ENCODE assay signal across 28 cellular contexts in genomic region chr7:34083440-34083839, GRCh38.
"Had no signal": no experiment of that assay in that cellular context is flagged by ENCODE, and none has a peak within 500 bp of the region (broad histone marks: within the 10 kb centered on the region; RNA-seq: fewer than 3 reads in every experiment).

No MANE protein-coding gene starts in this region.

- H3K4me1 ChIP-seq: pancreas, prostate gland, right lobe of liver, sigmoid colon, stomach, suprapubic skin, tibial artery, transverse colon, upper lobe of right lung, uterus had no signal

- H3K9me3 ChIP-seq: neutrophil, pancreas, prostate gland, right lobe of liver, sigmoid colon, stomach, suprapubic skin, testis, tibial artery, transverse colon, upper lobe of right lung, uterus had no signal

- H3K4me3 ChIP-seq: pancreas, prostate gland, right lobe of liver, sigmoid colon, stomach, suprapubic skin, testis, tibial artery, transverse colon, upper lobe of right lung, uterus had no signal

- H3K4me3 Mint-ChIP-seq: naive thymus-derived CD8-positive, alpha-beta T cell; natural killer cell treated with Interleukin-12 subunit alpha and Interleukin-12 subunit beta and Interleukin-15 and Interleukin-18, amount 100 ng/mL, for 72 hours; nephron progenitor cell; neural crest cell; stimulated activated effector memory CD8-positive, alpha-beta T cell treated with anti-CD3 and anti-CD28 coated beads, Interleukin-12 subunit alpha, Interleukin-12 subunit beta, amount 100 ng/mL, for 72 hours; stimulated activated naive B cell treated with anti-CD40 and anti-IgM and Interleukin-4, amounts not matched to agents 10 μg/mL and 1 μg/mL and 100 μg/mL, for 72 hours; stimulated activated naive CD8-positive, alpha-beta T cell treated with anti-CD3 and anti-CD28 coated beads, Interleukin-15, Interleukin-2, amounts not matched to agents 100 ng/mL and 50 ng/mL, for 24 hours; type B pancreatic cell had no signal

- H3K27me3 Mint-ChIP-seq: stimulated activated naive B cell treated with anti-CD40 and anti-IgM and Interleukin-4, amounts not matched to agents 10 μg/mL and 1 μg/mL and 100 μg/mL, for 72 hours; stimulated activated naive CD8-positive, alpha-beta T cell treated with anti-CD3 and anti-CD28 coated beads, Interleukin-15, Interleukin-2, amounts not matched to agents 100 ng/mL and 50 ng/mL, for 24 hours; type B pancreatic cell had no signal

- H3K4me1 Mint-ChIP-seq: naive thymus-derived CD8-positive, alpha-beta T cell; nephron progenitor cell; neural crest cell; stimulated activated effector memory CD8-positive, alpha-beta T cell treated with anti-CD3 and anti-CD28 coated beads, Interleukin-12 subunit alpha, Interleukin-12 subunit beta, amount 100 ng/mL, for 72 hours; stimulated activated naive B cell treated with anti-CD40 and anti-IgM and Interleukin-4, amounts not matched to agents 10 μg/mL and 1 μg/mL and 100 μg/mL, for 72 hours had no signal

- H3K27ac ChIP-seq: neutrophil, pancreas, prostate gland, right lobe of liver, sigmoid colon, stomach, suprapubic skin, testis, tibial artery, transverse colon, upper lobe of right lung, uterus had no signal

- H3K36me3 ChIP-seq: neutrophil, pancreas, prostate gland, right lobe of liver, sigmoid colon, suprapubic skin, tibial artery, transverse colon, upper lobe of right lung, uterus had no signal

- H3K36me3 Mint-ChIP-seq: naive thymus-derived CD8-positive, alpha-beta T cell; natural killer cell treated with Interleukin-12 subunit alpha and Interleukin-12 subunit beta and Interleukin-15 and Interleukin-18, amount 100 ng/mL, for 72 hours; stimulated activated effector memory CD8-positive, alpha-beta T cell treated with anti-CD3 and anti-CD28 coated beads, Interleukin-12 subunit alpha, Interleukin-12 subunit beta, amount 100 ng/mL, for 72 hours; stimulated activated naive B cell treated with anti-CD40 and anti-IgM and Interleukin-4, amounts not matched to agents 10 μg/mL and 1 μg/mL and 100 μg/mL, for 72 hours had no signal

- H3K9me3 Mint-ChIP-seq: nephron progenitor cell; stimulated activated effector memory CD8-positive, alpha-beta T cell treated with anti-CD3 and anti-CD28 coated beads, Interleukin-12 subunit alpha, Interleukin-12 subunit beta, amount 100 ng/mL, for 72 hours; type B pancreatic cell had no signal

- H3K27ac Mint-ChIP-seq: naive thymus-derived CD8-positive, alpha-beta T cell; natural killer cell treated with Interleukin-12 subunit alpha and Interleukin-12 subunit beta and Interleukin-15 and Interleukin-18, amount 100 ng/mL, for 72 hours; nephron progenitor cell; stimulated activated effector memory CD8-positive, alpha-beta T cell treated with anti-CD3 and anti-CD28 coated beads, Interleukin-12 subunit alpha, Interleukin-12 subunit beta, amount 100 ng/mL, for 72 hours; stimulated activated naive B cell treated with anti-CD40 and anti-IgM and Interleukin-4, amounts not matched to agents 10 μg/mL and 1 μg/mL and 100 μg/mL, for 72 hours; stimulated activated naive CD8-positive, alpha-beta T cell treated with anti-CD3 and anti-CD28 coated beads, Interleukin-15, Interleukin-2, amounts not matched to agents 100 ng/mL and 50 ng/mL, for 24 hours; type B pancreatic cell had no signal

- DNase-seq: naive thymus-derived CD8-positive, alpha-beta T cell; nephron progenitor cell; nucleus accumbens; pancreas; right cardiac atrium; right lobe of liver; sigmoid colon; small intestine; stimulated activated CD4-positive, alpha-beta T cell treated with anti-CD3 and anti-CD28 coated beads, Interleukin-15, amount 100 ng/mL, for 24 hours; stimulated activated CD4-positive, alpha-beta T cell treated with anti-CD3 and anti-CD28 coated beads, Interleukin-2, amount 100 ng/mL, for 24 hours; stimulated activated CD4-positive, alpha-beta T cell treated with anti-CD3 and anti-CD28 coated beads, Interleukin-2, amount 100 ng/mL, for 48 hours; stimulated activated CD4-positive, alpha-beta T cell treated with anti-CD3 and anti-CD28 coated beads, Interleukin-4, amount 100 ng/mL, for 24 hours; stimulated activated naive B cell treated with anti-CD40 and anti-IgM and Interleukin-4, amounts not matched to agents 10 μg/mL and 1 μg/mL and 100 μg/mL, for 72 hours; stimulated activated naive CD4-positive, alpha-beta T cell treated with Interleukin-2 at 50 U/mL for 16 hours; stomach; testis; tibial artery; transverse colon; upper lobe of right lung; uterus had no signal

- ATAC-seq: naive thymus-derived CD8-positive, alpha-beta T cell; natural killer cell treated with Interleukin-12 subunit alpha and Interleukin-12 subunit beta and Interleukin-15 and Interleukin-18, amount 100 ng/mL, for 72 hours; pancreas; right cardiac atrium; right lobe of liver; stimulated activated effector memory CD8-positive, alpha-beta T cell treated with anti-CD3 and anti-CD28 coated beads, Interleukin-12 subunit alpha, Interleukin-12 subunit beta, amount 100 ng/mL, for 72 hours; stimulated activated naive B cell treated with anti-CD40 and anti-IgM and Interleukin-4, amounts not matched to agents 10 μg/mL and 1 μg/mL and 100 μg/mL, for 72 hours; upper lobe of right lung had no signal

- H3K27me3 ChIP-seq: neutrophil, pancreas, right lobe of liver, sigmoid colon, stomach, suprapubic skin, testis, tibial artery, transverse colon, upper lobe of right lung, uterus had no signal
